In the genomic region with DNA sequence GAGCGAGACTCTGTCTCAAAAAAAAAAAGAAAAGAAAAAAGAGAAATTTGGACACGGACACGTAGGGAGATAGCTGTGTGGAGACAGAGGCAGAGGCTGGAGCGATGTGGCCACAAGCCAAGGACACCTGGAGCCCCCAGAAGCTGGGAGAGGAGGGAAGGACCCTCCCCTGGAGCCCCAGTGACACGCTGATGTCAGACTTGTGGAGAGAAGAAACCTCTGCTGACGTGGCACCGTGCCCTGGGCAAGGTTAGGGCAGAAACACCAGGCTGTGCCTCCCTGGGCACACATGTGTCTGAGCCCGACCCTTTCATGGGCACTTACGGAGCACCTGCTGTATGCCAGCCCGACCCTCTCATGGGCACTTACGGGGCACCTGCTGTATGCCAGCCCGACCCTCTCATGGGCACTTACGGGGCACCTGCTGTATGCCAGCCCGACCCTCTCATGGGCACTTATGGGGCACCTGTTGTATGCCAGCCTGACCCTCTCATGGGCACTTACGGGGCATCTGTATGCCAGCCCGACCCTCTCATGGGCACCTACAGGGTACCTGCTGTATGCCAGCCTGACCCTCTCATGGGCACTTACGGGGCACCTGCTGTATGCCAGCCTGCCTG, we compare ENCODE assay signal across 2 cellular contexts.
TF ChIP-seq lines count a peak whose summit lies in the region.

No MANE protein-coding gene starts in this region.

TF ChIP-seq in HEK293, 187 proteins besides CTCF, POLR2A, EP300 and RAD21 (continues in another document):
- TF ChIP-seq ZNF140 (tag by site-specific recombination; IDR thresholded peaks at IDR 0.05) = no peak
- TF ChIP-seq ZNF776 (tag by site-specific recombination; IDR thresholded peaks at IDR 0.05; ENCODE audit: borderline replicate concordance) = no peak
- TF ChIP-seq, protein P1, sequence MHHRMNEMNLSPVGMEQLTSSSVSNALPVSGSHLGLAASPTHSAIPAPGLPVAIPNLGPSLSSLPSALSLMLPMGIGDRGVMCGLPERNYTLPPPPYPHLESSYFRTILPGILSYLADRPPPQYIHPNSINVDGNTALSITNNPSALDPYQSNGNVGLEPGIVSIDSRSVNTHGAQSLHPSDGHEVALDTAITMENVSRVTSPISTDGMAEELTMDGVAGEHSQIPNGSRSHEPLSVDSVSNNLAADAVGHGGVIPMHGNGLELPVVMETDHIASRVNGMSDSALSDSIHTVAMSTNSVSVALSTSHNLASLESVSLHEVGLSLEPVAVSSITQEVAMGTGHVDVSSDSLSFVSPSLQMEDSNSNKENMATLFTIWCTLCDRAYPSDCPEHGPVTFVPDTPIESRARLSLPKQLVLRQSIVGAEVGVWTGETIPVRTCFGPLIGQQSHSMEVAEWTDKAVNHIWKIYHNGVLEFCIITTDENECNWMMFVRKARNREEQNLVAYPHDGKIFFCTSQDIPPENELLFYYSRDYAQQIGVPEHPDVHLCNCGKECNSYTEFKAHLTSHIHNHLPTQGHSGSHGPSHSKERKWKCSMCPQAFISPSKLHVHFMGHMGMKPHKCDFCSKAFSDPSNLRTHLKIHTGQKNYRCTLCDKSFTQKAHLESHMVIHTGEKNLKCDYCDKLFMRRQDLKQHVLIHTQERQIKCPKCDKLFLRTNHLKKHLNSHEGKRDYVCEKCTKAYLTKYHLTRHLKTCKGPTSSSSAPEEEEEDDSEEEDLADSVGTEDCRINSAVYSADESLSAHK (tag by site-specific recombination; IDR thresholded peaks at IDR 0.05) = no peak
- TF ChIP-seq MEIS1 (CRISPR knock-in tag; IDR thresholded peaks at IDR 0.05; ENCODE audit: borderline replicate concordance) = no peak
- no peak for TF ChIP-seq ZBTB8A (tag by site-specific recombination; IDR thresholded peaks at IDR 0.05)
- TF ChIP-seq ZFP41 (tag by site-specific recombination; IDR thresholded peaks at IDR 0.05; ENCODE audit: borderline replicate concordance) = no peak
- TF ChIP-seq, protein P2, sequence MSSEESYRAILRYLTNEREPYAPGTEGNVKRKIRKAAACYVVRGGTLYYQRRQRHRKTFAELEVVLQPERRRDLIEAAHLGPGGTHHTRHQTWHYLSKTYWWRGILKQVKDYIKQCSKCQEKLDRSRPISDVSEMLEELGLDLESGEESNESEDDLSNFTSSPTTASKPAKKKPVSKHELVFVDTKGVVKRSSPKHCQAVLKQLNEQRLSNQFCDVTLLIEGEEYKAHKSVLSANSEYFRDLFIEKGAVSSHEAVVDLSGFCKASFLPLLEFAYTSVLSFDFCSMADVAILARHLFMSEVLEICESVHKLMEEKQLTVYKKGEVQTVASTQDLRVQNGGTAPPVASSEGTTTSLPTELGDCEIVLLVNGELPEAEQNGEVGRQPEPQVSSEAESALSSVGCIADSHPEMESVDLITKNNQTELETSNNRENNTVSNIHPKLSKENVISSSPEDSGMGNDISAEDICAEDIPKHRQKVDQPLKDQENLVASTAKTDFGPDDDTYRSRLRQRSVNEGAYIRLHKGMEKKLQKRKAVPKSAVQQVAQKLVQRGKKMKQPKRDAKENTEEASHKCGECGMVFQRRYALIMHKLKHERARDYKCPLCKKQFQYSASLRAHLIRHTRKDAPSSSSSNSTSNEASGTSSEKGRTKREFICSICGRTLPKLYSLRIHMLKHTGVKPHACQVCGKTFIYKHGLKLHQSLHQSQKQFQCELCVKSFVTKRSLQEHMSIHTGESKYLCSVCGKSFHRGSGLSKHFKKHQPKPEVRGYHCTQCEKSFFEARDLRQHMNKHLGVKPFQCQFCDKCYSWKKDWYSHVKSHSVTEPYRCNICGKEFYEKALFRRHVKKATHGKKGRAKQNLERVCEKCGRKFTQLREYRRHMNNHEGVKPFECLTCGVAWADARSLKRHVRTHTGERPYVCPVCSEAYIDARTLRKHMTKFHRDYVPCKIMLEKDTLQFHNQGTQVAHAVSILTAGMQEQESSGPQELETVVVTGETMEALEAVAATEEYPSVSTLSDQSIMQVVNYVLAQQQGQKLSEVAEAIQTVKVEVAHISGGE (tag by site-specific recombination; conservative IDR thresholded peaks at IDR 0.05; ENCODE audit: low read depth) = no peak
- TF ChIP-seq, protein P3, sequence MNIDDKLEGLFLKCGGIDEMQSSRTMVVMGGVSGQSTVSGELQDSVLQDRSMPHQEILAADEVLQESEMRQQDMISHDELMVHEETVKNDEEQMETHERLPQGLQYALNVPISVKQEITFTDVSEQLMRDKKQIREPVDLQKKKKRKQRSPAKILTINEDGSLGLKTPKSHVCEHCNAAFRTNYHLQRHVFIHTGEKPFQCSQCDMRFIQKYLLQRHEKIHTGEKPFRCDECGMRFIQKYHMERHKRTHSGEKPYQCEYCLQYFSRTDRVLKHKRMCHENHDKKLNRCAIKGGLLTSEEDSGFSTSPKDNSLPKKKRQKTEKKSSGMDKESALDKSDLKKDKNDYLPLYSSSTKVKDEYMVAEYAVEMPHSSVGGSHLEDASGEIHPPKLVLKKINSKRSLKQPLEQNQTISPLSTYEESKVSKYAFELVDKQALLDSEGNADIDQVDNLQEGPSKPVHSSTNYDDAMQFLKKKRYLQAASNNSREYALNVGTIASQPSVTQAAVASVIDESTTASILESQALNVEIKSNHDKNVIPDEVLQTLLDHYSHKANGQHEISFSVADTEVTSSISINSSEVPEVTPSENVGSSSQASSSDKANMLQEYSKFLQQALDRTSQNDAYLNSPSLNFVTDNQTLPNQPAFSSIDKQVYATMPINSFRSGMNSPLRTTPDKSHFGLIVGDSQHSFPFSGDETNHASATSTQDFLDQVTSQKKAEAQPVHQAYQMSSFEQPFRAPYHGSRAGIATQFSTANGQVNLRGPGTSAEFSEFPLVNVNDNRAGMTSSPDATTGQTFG (tag by site-specific recombination; IDR thresholded peaks at IDR 0.05; ENCODE audit: borderline replicate concordance) = no peak
- TF ChIP-seq, protein P4, sequence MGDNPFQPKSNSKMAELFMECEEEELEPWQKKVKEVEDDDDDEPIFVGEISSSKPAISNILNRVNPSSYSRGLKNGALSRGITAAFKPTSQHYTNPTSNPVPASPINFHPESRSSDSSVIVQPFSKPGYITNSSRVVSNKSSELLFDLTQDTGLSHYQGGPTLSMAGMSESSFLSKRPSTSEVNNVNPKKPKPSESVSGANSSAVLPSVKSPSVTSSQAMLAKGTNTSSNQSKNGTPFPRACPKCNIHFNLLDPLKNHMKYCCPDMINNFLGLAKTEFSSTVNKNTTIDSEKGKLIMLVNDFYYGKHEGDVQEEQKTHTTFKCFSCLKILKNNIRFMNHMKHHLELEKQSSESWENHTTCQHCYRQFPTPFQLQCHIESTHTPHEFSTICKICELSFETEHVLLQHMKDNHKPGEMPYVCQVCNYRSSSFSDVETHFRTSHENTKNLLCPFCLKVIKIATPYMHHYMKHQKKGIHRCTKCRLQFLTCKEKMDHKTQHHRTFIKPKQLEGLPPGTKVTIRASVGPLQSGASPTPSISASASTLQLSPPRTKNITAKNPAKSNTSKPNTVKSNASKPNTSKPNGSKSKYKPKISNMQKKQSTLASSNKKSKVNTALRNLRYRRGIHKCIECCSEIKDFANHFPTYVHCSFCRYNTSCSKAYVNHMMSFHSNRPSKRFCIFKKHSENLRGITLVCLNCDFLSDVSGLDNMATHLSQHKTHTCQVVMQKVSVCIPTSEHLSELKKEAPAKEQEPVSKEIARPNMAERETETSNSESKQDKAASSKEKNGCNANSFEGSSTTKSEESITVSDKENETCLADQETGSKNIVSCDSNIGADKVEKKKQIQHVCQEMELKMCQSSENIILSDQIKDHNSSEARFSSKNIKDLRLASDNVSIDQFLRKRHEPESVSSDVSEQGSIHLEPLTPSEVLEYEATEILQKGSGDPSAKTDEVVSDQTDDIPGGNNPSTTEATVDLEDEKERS (tag by site-specific recombination; IDR thresholded peaks at IDR 0.05) = 0 out of 2 replicates have a peak, but pooled peaks have one; percentile 57
- TF ChIP-seq ZNF24 (tag by site-specific recombination; IDR thresholded peaks at IDR 0.05) = no peak
- TF ChIP-seq ZNF184 (tag by site-specific recombination; IDR thresholded peaks at IDR 0.05) = no peak

TF ChIP-seq in K562, 482 proteins besides CTCF, POLR2A, EP300 and RAD21:
- TF ChIP-seq ZEB2 (IDR thresholded peaks at IDR 0.05) = no peak
- TF ChIP-seq KDM2B (CRISPR knock-in tag; IDR thresholded peaks at IDR 0.05) = no peak
- no peak for TF ChIP-seq ATF1 (CRISPR knock-in tag; IDR thresholded peaks at IDR 0.05)
- TF ChIP-seq ATF1 (tag; IDR thresholded peaks at IDR 0.05) = no peak
- TF ChIP-seq RBM25 (IDR thresholded peaks at IDR 0.05; ENCODE audit: low read depth, low read length, severe bottlenecking) = peak; percentile 50
- peak; percentile 59; the same call in 1 of the 2 replicates for TF ChIP-seq ADNP (tag; IDR thresholded peaks at IDR 0.05)
- no peak for TF ChIP-seq ZSCAN32 (CRISPR knock-in tag; IDR thresholded peaks at IDR 0.05)
- TF ChIP-seq CAMTA2 (CRISPR knock-in tag; conservative IDR thresholded peaks at IDR 0.05) = no peak
- no peak for TF ChIP-seq SREBF1 (IDR thresholded peaks at IDR 0.05; ENCODE audit: borderline replicate concordance, low read depth, low read length)
- no peak for TF ChIP-seq CTBP1 (IDR thresholded peaks at IDR 0.05; ENCODE audit: borderline replicate concordance)
- TF ChIP-seq ETV1 (tag; conservative IDR thresholded peaks at IDR 0.05; ENCODE audit: low read depth) = no peak
- TF ChIP-seq SMARCA5 (IDR thresholded peaks at IDR 0.05) = peak; percentile 53; the same call in 1 of the 2 replicates
- no peak for TF ChIP-seq KLF13 (tag; IDR thresholded peaks at IDR 0.05; ENCODE audit: borderline replicate concordance, low read depth)
- 0 out of 2 replicates have a peak, but pooled peaks have one; percentile 1 for TF ChIP-seq ZNF274 (IDR thresholded peaks at IDR 0.05; ENCODE audit: borderline replicate concordance, low read depth, low read length)
- TF ChIP-seq TRIM28 (IDR thresholded peaks at IDR 0.05) = peak; percentile 61; the same call in 1 of the 2 replicates
- TF ChIP-seq SUPT5H (IDR thresholded peaks at IDR 0.05) = peak; percentile 24; the same call in 1 of the 2 replicates
- peak; percentile 83 for TF ChIP-seq BCOR (IDR thresholded peaks at IDR 0.05)
- no peak for TF ChIP-seq POLR3G (IDR thresholded peaks at IDR 0.05; ENCODE audit: extremely low read depth, insufficient read length, insufficient replicate concordance)
- peak; percentile 54 for TF ChIP-seq CHD4 (IDR thresholded peaks at IDR 0.05; ENCODE audit: insufficient read depth, insufficient replicate concordance, low read depth, low read length, poor library complexity, severe bottlenecking)
- TF ChIP-seq GTF2A2 (tag; IDR thresholded peaks at IDR 0.05) = no peak
- no peak for TF ChIP-seq PRPF4 (IDR thresholded peaks at IDR 0.05; ENCODE audit: insufficient read depth, low read depth, low read length, poor library complexity, severe bottlenecking)
- peak; percentile 98 for TF ChIP-seq ZKSCAN8 (CRISPR knock-in tag; IDR thresholded peaks at IDR 0.05)
TF ChIP-seq in K562: peak in this region for 9.
